In the genomic region with DNA sequence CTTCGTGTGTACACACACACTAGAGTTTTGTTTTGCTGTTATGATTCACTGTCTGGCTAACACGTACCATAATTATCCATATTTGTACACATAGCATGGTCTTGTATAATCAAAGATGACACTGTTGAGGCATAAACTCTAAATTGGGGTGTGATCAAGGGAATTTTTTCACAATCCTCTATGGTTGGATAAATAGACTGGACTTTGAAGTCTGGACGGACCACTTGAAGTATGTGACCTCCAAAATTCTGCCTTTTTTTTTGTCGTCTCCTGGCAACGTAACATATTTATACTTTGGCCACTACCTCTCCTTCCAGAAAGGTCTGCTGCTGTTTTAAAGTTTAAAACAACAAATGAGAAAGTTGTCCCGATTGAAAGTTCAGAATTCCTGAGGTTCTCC, we compare ENCODE assay signal across 17 cellular contexts.
DNase-seq lines count a peak whose midpoint lies in the region; ATAC-seq, FAIRE-seq and TF ChIP-seq lines count a peak whose summit lies in the region.
"Had no signal": no experiment of that assay in that cellular context is flagged by ENCODE, and none has a peak within 500 bp of the region (broad histone marks: within the 10 kb centered on the region; RNA-seq: fewer than 3 reads in every experiment).

No MANE protein-coding gene starts in this region.

- H3K4me3 Mint-ChIP-seq in astrocyte (ENCODE audit: unreplicated experiment), result no peak overlapping the region
- H3K4me3 Mint-ChIP-seq: activated naive CD8-positive, alpha-beta T cell; brain had no signal

- H3K4me2 ChIP-seq in astrocyte (ENCODE audit: low read length), result peak overlapping the region; percentile 47

- peak; percentile 21 for ATAC-seq in left lung
- ATAC-seq in GM21515 (IDR thresholded peaks at IDR 0.05; ENCODE audit: unreplicated experiment), result no peak
- ATAC-seq in GM21576 (IDR thresholded peaks at IDR 0.05; ENCODE audit: unreplicated experiment), result no peak
- ATAC-seq: gastrocnemius medialis had no signal

- H3K27me3 ChIP-seq in astrocyte (ENCODE audit: insufficient read depth, low read length) (no peaks in the 10 kb centered on the region), left lung (no peaks in the 10 kb centered on the region), stomach smooth muscle (ENCODE audit: control insufficient read depth in 1 of 2, insufficient read depth in 2 of 2, low read length in 2 of 2) (no peaks in the 10 kb centered on the region)
- H3K27me3 ChIP-seq: gastrocnemius medialis had no signal

- H3K9me3 Mint-ChIP-seq in astrocyte (ENCODE audit: unreplicated experiment), result no peaks in the 10 kb centered on the region

- H3K9ac ChIP-seq in astrocyte (ENCODE audit: low read length) (no peak overlapping the region), stomach smooth muscle (ENCODE audit: low read length in 2 of 2) (peak overlapping the region in 1 of 2 donors; percentile 49)

- H3K36me3 Mint-ChIP-seq in astrocyte (ENCODE audit: low read depth, unreplicated experiment), result no peaks in the 10 kb centered on the region
- H3K36me3 Mint-ChIP-seq: activated naive CD8-positive, alpha-beta T cell; brain had no signal

- no peak overlapping the region for H3K27ac ChIP-seq in astrocyte (ENCODE audit: low read depth, low read length)
- peak overlapping the region in 1 of 2 donors; percentile 58 for H3K27ac ChIP-seq in left lung
- H3K27ac ChIP-seq in stomach smooth muscle (ENCODE audit: low read length), result peak overlapping the region; percentile 58
- H3K27ac ChIP-seq: gastrocnemius medialis, RWPE1 had no signal

- no peak overlapping the region for H3K27ac Mint-ChIP-seq in astrocyte (ENCODE audit: unreplicated experiment)
- H3K27ac Mint-ChIP-seq: activated naive CD8-positive, alpha-beta T cell had no signal

- H3K27me3 Mint-ChIP-seq in astrocyte (ENCODE audit: low read depth, unreplicated experiment), result no peaks in the 10 kb centered on the region
- H3K27me3 Mint-ChIP-seq: activated naive CD8-positive, alpha-beta T cell had no signal

- no peaks in the 10 kb centered on the region for H3K79me2 ChIP-seq in astrocyte (ENCODE audit: insufficient read depth, low read length)

- no peak for FAIRE-seq in astrocyte (lab: Jason Lieb, UNC)
- FAIRE-seq: GM18507 had no signal

- TF ChIP-seq CTCF in astrocyte (IDR thresholded peaks at IDR 0.05; ENCODE audit: insufficient read depth, low read depth, low read length) (no peak), left lung (IDR thresholded peaks at IDR 0.05) (no peak)

- intact Hi-C loops in left lung (cut with DNase I), result no loop called here

- DNase-seq in AG20443 (ENCODE audit: low spot score), result peak; percentile 21
- DNase-seq in astrocyte (ENCODE audit: low read depth), result no peak
- DNase-seq in left lung, result no peak
- DNase-seq in AG08395 (ENCODE audit: low spot score), result no peak
- DNase-seq in NCI-H510A treated with DMSO at 0.1 percent for 48 hours (lab: John Stamatoyannopoulos, UW), result no peak
- DNase-seq: activated CD4-positive, CD25-positive, alpha-beta regulatory T cell treated with anti-CD3 and anti-CD28 coated beads, Interleukin-2, amount 50 U/mL, for 72 hours; activated CD8-positive, alpha-beta memory T cell treated with anti-CD3 and anti-CD28 coated beads for 24 hours; gastrocnemius medialis; stimulated activated CD4-positive, alpha-beta T cell treated with anti-CD3 and anti-CD28 coated beads, Interleukin-4, amount 100 ng/mL, for 1 hour; T1000 had no signal

- H3K36me3 ChIP-seq in astrocyte (ENCODE audit: insufficient read depth, low read length) (no peaks in the 10 kb centered on the region), left lung (no peaks in the 10 kb centered on the region), stomach smooth muscle (ENCODE audit: control insufficient read depth in 2 of 2, insufficient read depth in 2 of 2, low read length in 2 of 2) (no peaks in the 10 kb centered on the region)
- H3K36me3 ChIP-seq: gastrocnemius medialis had no signal

- H3K9me3 ChIP-seq in astrocyte (ENCODE audit: insufficient read depth, low read depth, low read length), result no peaks in the 10 kb centered on the region
- H3K9me3 ChIP-seq in left lung, result no peaks in the 10 kb centered on the region
- peaks cover 0 to 5% of the 10 kb centered on the region in 2 donors for H3K9me3 ChIP-seq in stomach smooth muscle (ENCODE audit: control insufficient read depth in 2 of 2, low read length in 2 of 2)
- H3K9me3 ChIP-seq: gastrocnemius medialis had no signal

- H4K20me1 ChIP-seq in astrocyte (ENCODE audit: insufficient read depth, low read length), result no peaks in the 10 kb centered on the region

- H2AFZ ChIP-seq in astrocyte (ENCODE audit: low read depth, low read length), result no peak overlapping the region

- H3K4me1 Mint-ChIP-seq in astrocyte (ENCODE audit: low read depth, unreplicated experiment), result no peaks in the 10 kb centered on the region

- no peak overlapping the region for H3K4me3 ChIP-seq in astrocyte (ENCODE audit: insufficient read depth, low read depth, low read length)
- H3K4me3 ChIP-seq in left lung, result no peak overlapping the region
- peak overlapping the region; percentile 58 to 66 for H3K4me3 ChIP-seq in stomach smooth muscle (ENCODE audit: low read length in 2 of 2)
- H3K4me3 ChIP-seq: gastrocnemius medialis had no signal

- H3K4me1 ChIP-seq in astrocyte (ENCODE audit: insufficient read depth, low read length) (no peaks in the 10 kb centered on the region), left lung (no peaks in the 10 kb centered on the region), stomach smooth muscle (ENCODE audit: control insufficient read depth, insufficient read depth, low read length) (peaks cover 9% of the 10 kb centered on the region)
- H3K4me1 ChIP-seq: gastrocnemius medialis had no signal

Comparison
In these comparisons a context has a peak if more than half of its experiments do, and no peak if none do; other contexts are left out.
1. H3K4me3 ChIP-seq: peak in stomach smooth muscle (2 of 2); none in astrocyte (single experiment) and left lung (0 of 2).